ENCODE assay signal across 8 cellular contexts in the genomic region with DNA sequence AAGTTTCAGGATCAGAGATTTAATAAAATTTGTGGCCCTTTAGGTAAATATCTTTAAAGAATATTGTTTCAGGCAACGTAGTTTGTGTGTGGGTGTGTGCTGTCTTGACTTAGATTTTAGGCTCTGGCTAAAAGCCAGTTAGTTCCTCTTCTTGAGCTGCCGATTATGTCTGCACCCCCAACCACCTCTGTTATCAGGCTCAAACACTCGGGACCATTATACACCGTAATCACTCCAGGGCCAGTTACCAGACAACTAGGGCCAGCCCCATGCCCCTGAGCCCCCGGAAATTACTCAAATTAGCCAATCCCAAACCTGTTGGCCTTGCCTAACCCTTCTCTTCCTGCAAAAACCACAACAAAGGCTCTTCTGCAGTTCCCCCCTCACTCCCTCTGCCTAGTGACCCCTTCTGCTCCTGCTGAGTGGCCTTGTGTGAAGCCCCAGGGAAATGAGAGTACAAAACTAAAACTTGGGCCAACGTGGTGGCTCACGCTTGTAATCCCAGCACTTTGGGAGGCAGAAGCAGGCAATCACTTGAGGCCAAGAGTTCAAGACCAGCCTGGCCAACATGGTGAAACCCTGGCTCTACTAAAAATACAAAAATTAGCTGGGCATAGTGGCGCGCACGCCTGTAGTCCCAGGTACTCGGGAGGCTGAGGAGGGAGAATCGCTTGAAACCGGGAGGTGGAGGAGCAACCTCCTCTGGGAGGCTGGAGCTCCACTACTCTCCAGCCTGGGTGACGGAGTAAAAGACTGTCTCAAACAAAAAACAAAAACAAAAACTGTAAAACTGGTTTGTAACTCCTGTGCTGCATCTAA. TPM values are rescaled to one million over a fixed set of nuclear protein-coding genes. Genes with fewer than 3 reads are reported as not detected.
DNase-seq lines count a peak whose midpoint lies in the region; ATAC-seq and TF ChIP-seq lines count a peak whose summit lies in the region.

No MANE protein-coding gene starts in this region.

- no peak overlapping the region for H2AFZ ChIP-seq in trophoblast cell (ENCODE audit: insufficient read depth, low read length, poor library complexity)

- CTCF ChIA-PET in activated CD8-positive, alpha-beta memory T cell treated with anti-CD3 and anti-CD28 coated beads, Interleukin-2, amount 10 ng/mL, durations not matched to agents 7 days and 5 days (lab: Charles Lee): interaction anchor here (0.8 to 3.1 kb wide), 8 partner anchors 9 to 297 kb away, joined by 3 to 19 read pairs (median 4); partner anchors contain the start of genes HNRNPF and ZNF487

- ATAC-seq in GM18519 (IDR thresholded peaks at IDR 0.05; ENCODE audit: low FRiP score, unreplicated experiment) (peak; percentile 27), left colon (no peak), HG03139 (IDR thresholded peaks at IDR 0.05; ENCODE audit: unreplicated experiment) (no peak)
- peak; percentile 28 for ATAC-seq in activated CD8-positive, alpha-beta memory T cell treated with anti-CD3 and anti-CD28 coated beads, Interleukin-2, amount 10 ng/mL, durations not matched to agents 7 days and 5 days

- H3K4me3 ChIP-seq in trophoblast cell (ENCODE audit: low read depth, low read length): peak overlapping the region; percentile 18

- in situ Hi-C loops in KBM-7 (cut with MboI; ENCODE audit: low pct_unique_long_range_greater_than_20kb, low sequenced_read_pairs): no loop called here

- no peak overlapping the region for H4K12ac ChIP-seq in trophoblast cell (ENCODE audit: low read depth, low read length)

- H3K27me3 ChIP-seq in trophoblast cell (ENCODE audit: insufficient read depth, low read length): no peaks in the 10 kb centered on the region

- no peak for TF ChIP-seq CTCF in endothelial cell (IDR thresholded peaks at IDR 0.05; ENCODE audit: unreplicated experiment)

- no peaks in the 10 kb centered on the region for H3K27me3 Mint-ChIP-seq in activated CD8-positive, alpha-beta memory T cell treated with anti-CD3 and anti-CD28 coated beads, Interleukin-2, amount 10 ng/mL, durations not matched to agents 7 days and 5 days
- peaks cover 3% of the 10 kb centered on the region for H3K27me3 Mint-ChIP-seq in endothelial cell (ENCODE audit: unreplicated experiment)

- H3K36me3 Mint-ChIP-seq in activated CD8-positive, alpha-beta memory T cell treated with anti-CD3 and anti-CD28 coated beads, Interleukin-2, amount 10 ng/mL, durations not matched to agents 7 days and 5 days: peaks cover 2% of the 10 kb centered on the region
- no peaks in the 10 kb centered on the region for H3K36me3 Mint-ChIP-seq in endothelial cell (ENCODE audit: low read depth, unreplicated experiment)

- no peaks in the 10 kb centered on the region for H3K9me3 ChIP-seq in trophoblast cell (ENCODE audit: insufficient read depth, low read depth, low read length)

- H3K14ac ChIP-seq in trophoblast cell (ENCODE audit: low read length): no peak overlapping the region

- H3K9ac ChIP-seq in trophoblast cell (ENCODE audit: low read length): peak overlapping the region; percentile 44

- no peak overlapping the region for H3K4me2 ChIP-seq in trophoblast cell (ENCODE audit: low read length)

- H3K4me3 Mint-ChIP-seq in activated CD8-positive, alpha-beta memory T cell treated with anti-CD3 and anti-CD28 coated beads, Interleukin-2, amount 10 ng/mL, durations not matched to agents 7 days and 5 days: peak overlapping the region; percentile 50
- no peak overlapping the region for H3K4me3 Mint-ChIP-seq in endothelial cell (ENCODE audit: unreplicated experiment)

- no peaks in the 10 kb centered on the region for H3K36me3 ChIP-seq in trophoblast cell (ENCODE audit: control insufficient read depth in 1 of 2, insufficient read depth in 2 of 2, low read length in 2 of 2)

- H3K79me2 ChIP-seq in trophoblast cell (ENCODE audit: control insufficient read depth, insufficient read depth, low read length, poor library complexity): no peaks in the 10 kb centered on the region

- peaks cover 40% of the 10 kb centered on the region for H3K4me1 Mint-ChIP-seq in activated CD8-positive, alpha-beta memory T cell treated with anti-CD3 and anti-CD28 coated beads, Interleukin-2, amount 10 ng/mL, durations not matched to agents 7 days and 5 days
- H3K4me1 Mint-ChIP-seq in endothelial cell (ENCODE audit: unreplicated experiment): no peaks in the 10 kb centered on the region

- no peak overlapping the region for H3K23ac ChIP-seq in trophoblast cell (ENCODE audit: low read length)

- peak overlapping the region; percentile 13 for H2BK12ac ChIP-seq in trophoblast cell (ENCODE audit: low read length)

- H3K27ac Mint-ChIP-seq in activated CD8-positive, alpha-beta memory T cell treated with anti-CD3 and anti-CD28 coated beads, Interleukin-2, amount 10 ng/mL, durations not matched to agents 7 days and 5 days: peak overlapping the region; percentile 96
- H3K27ac Mint-ChIP-seq in endothelial cell (ENCODE audit: unreplicated experiment): no peak overlapping the region

- no peak overlapping the region for H3K4ac ChIP-seq in trophoblast cell (ENCODE audit: low read depth, low read length)

- no peak overlapping the region for H3K27ac ChIP-seq in trophoblast cell (ENCODE audit: low read depth, low read length)

- H3K9me3 Mint-ChIP-seq in activated CD8-positive, alpha-beta memory T cell treated with anti-CD3 and anti-CD28 coated beads, Interleukin-2, amount 10 ng/mL, durations not matched to agents 7 days and 5 days (ENCODE audit: low read depth): no peaks in the 10 kb centered on the region
- no peaks in the 10 kb centered on the region for H3K9me3 Mint-ChIP-seq in endothelial cell (ENCODE audit: unreplicated experiment)

- no CpG with 5 or more reads among the region's 14 CpGs for WGBS in trophoblast cell (ENCODE audit: extremely low coverage, insufficient coverage, insufficient read length)

- H2BK5ac ChIP-seq in trophoblast cell (ENCODE audit: low read depth, low read length, poor library complexity): no peak overlapping the region

- H2BK120ac ChIP-seq in trophoblast cell (ENCODE audit: insufficient read depth, low read length, poor library complexity): no peak overlapping the region

- DNase-seq in KBM-7: peak; percentile 100
- DNase-seq in activated CD8-positive, alpha-beta memory T cell treated with anti-CD3 and anti-CD28 coated beads, Interleukin-2, amount 10 ng/mL, durations not matched to agents 7 days and 5 days: peak; percentile 79
- DNase-seq in trophoblast cell: no peak
- DNase-seq in left colon: no peak
- DNase-seq in NCI-H345 (lab: John Stamatoyannopoulos, UW): no peak
- DNase-seq in endothelial cell (ENCODE audit: low spot score): no peak

- no peak overlapping the region for H2AK5ac ChIP-seq in trophoblast cell (ENCODE audit: low read length)

- H3K79me1 ChIP-seq in trophoblast cell (ENCODE audit: low read length): peaks cover 9% of the 10 kb centered on the region

- no peak overlapping the region for H3K18ac ChIP-seq in trophoblast cell (ENCODE audit: low read length)

- H4K91ac ChIP-seq in trophoblast cell (ENCODE audit: low read depth, low read length): no peak overlapping the region

- no peak overlapping the region for H4K8ac ChIP-seq in trophoblast cell (ENCODE audit: low read depth, low read length)

- H3K4me1 ChIP-seq in trophoblast cell (ENCODE audit: control insufficient read depth in 1 of 2, insufficient read depth in 2 of 2, low read length in 2 of 2): peaks cover 7 to 11% of the 10 kb centered on the region in 2 experiments

- intact Hi-C loops in left colon (cut with DNase I, micrococcal nuclease): no loop called here

RNA-seq across cellular contexts. Expression of gene HNRNPF, which starts 9.2 kb away (rescaled TPM):
- 100 to 1,000 TPM; 446 to 512 TPM for total RNA-seq in activated CD8-positive, alpha-beta memory T cell treated with anti-CD3 and anti-CD28 coated beads, Interleukin-2, amount 10 ng/mL, durations not matched to agents 7 days and 5 days
- polyA plus RNA-seq in trophoblast cell (2013): 123 and 124 TPM in 2 replicates
- 100 to 1,000 TPM; 214 to 257 TPM for total RNA-seq in left colon
- 194 TPM for total RNA-seq in endothelial cell (ENCODE audit: unreplicated experiment)

RNA-seq across cellular contexts. Expression of gene ZNF487, which starts 18.8 kb away (rescaled TPM):
- total RNA-seq in activated CD8-positive, alpha-beta memory T cell treated with anti-CD3 and anti-CD28 coated beads, Interleukin-2, amount 10 ng/mL, durations not matched to agents 7 days and 5 days: 1 to 10 TPM; 1.9 to 2.7 TPM
- 1.5 and 1.8 TPM in 2 replicates for polyA plus RNA-seq in trophoblast cell (2013)
- 1 to 10 TPM; 5.2 to 5.9 TPM for total RNA-seq in left colon
- 3.3 TPM for total RNA-seq in endothelial cell (ENCODE audit: unreplicated experiment)

RNA-seq across cellular contexts. Expression of gene FXYD4, which starts 46.7 kb away (rescaled TPM):
- under 1 TPM in 1 of 2 experiments, not detected in 1; 0.37 TPM for total RNA-seq in activated CD8-positive, alpha-beta memory T cell treated with anti-CD3 and anti-CD28 coated beads, Interleukin-2, amount 10 ng/mL, durations not matched to agents 7 days and 5 days
- 0.14 and 0.64 TPM in 2 replicates for polyA plus RNA-seq in trophoblast cell (2013)
- total RNA-seq in left colon: not detected
- not detected for total RNA-seq in endothelial cell (ENCODE audit: unreplicated experiment)

Comparison
In these comparisons a context has a peak if more than half of its experiments do, and no peak if none do; other contexts are left out.
1. ATAC-seq: peak in GM18519 (single experiment) and activated CD8-positive, alpha-beta memory T cell treated with anti-CD3 and anti-CD28 coated beads, Interleukin-2, amount 10 ng/mL, durations not matched to agents 7 days and 5 days (single experiment); none in left colon (single experiment) and HG03139 (single experiment).
2. DNase-seq: peak in KBM-7 (single experiment) and activated CD8-positive, alpha-beta memory T cell treated with anti-CD3 and anti-CD28 coated beads, Interleukin-2, amount 10 ng/mL, durations not matched to agents 7 days and 5 days (single experiment); none in trophoblast cell (0 of 2), left colon (0 of 2), NCI-H345 (single experiment) and endothelial cell (single experiment).